8 cellular contexts compared by ENCODE assay signal in the genomic region with DNA sequence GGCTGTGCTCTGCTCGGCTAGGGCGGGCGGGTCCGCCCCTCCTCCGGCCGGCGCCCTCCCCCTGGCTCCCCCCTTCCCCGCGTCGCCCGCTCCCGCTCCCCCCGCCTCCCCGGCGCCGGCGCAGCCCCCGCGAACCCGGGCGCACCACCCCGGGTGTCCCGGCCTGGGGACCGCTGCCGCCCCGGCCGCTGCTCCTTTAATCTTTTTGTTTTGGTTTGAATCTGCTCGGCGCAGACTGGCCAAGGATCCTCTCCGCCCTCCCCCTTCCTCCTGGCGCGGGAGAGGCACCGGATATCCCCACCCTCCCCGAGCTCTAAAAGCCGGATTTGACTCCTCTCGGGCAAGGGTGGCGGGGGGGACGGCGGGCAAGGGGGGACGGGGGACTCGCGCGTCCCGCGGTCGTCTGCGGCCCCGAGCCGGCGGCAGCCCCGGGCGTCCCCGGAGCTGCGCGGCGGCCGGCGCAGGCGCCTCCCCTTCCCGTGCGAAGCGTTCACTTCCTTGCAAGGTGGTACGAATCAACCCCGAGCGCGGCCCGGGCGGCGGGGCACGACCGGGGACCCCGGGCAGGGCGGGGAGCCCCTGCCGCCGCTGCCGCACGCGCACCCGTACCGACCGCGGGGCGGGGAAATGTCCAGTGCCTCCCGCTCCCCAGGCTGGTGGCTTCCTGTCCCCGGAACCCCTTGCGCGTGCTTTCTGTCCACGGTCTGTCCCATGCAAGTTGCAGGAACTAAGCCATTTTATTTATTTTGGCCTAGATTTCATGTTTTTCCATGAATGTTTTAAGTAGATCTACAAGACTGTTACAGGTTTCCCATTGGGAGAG. TPM values are rescaled to one million over a fixed set of nuclear protein-coding genes. Genes with fewer than 3 reads are reported as not detected.
DNase-seq lines count a peak whose midpoint lies in the region; TF ChIP-seq lines count a peak whose summit lies in the region.

A gene with protein sequence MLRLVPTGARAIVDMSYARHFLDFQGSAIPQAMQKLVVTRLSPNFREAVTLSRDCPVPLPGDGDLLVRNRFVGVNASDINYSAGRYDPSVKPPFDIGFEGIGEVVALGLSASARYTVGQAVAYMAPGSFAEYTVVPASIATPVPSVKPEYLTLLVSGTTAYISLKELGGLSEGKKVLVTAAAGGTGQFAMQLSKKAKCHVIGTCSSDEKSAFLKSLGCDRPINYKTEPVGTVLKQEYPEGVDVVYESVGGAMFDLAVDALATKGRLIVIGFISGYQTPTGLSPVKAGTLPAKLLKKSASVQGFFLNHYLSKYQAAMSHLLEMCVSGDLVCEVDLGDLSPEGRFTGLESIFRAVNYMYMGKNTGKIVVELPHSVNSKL (minus strand): TSS at position 11 of the 823 bp plus-strand sequence. CDS start 81 bp downstream, outside the sequence.

- H3K36me3 Mint-ChIP-seq in activated naive CD4-positive, alpha-beta T cell treated with anti-CD3 and anti-CD28 coated beads, Interleukin-2, amount 50 U/mL, for 24 hours = no peaks in the 10 kb centered on the region

- no peak for TF ChIP-seq CTCF in HFF-Myc (IDR thresholded peaks at IDR 0.05; ENCODE audit: low read depth, low read length, missing control alignments)
- TF ChIP-seq CTCF in NB4 (IDR thresholded peaks at IDR 0.05; ENCODE audit: low read depth, low read length) = no peak
- no peak for TF ChIP-seq CTCF in tibial artery (IDR thresholded peaks at IDR 0.05)

- no peaks in the 10 kb centered on the region for H3K36me3 ChIP-seq in tibial artery

- intact Hi-C loops in tibial artery (cut with DNase I; ENCODE audit: low total_unique reads) = no loop called here

- peaks cover 68% of the 10 kb centered on the region for H3K4me1 Mint-ChIP-seq in activated naive CD4-positive, alpha-beta T cell treated with anti-CD3 and anti-CD28 coated beads, Interleukin-2, amount 50 U/mL, for 24 hours

- H3K4me3 Mint-ChIP-seq in activated naive CD4-positive, alpha-beta T cell treated with anti-CD3 and anti-CD28 coated beads, Interleukin-2, amount 50 U/mL, for 24 hours = peak within 1 kb of the TSS; percentile 99

- TF ChIP-seq POLR2A in NB4 (IDR thresholded peaks at IDR 0.05; ENCODE audit: extremely low read depth, insufficient read length) = peak; percentile 20

- no peaks in the 10 kb centered on the region for H3K9me3 Mint-ChIP-seq in activated naive CD4-positive, alpha-beta T cell treated with anti-CD3 and anti-CD28 coated beads, Interleukin-2, amount 50 U/mL, for 24 hours

- peak within 1 kb of the TSS; percentile 71 for H3K4me3 ChIP-seq in GM08714 (ENCODE audit: low read length)
- H3K4me3 ChIP-seq in HFF-Myc (replicated peaks; ENCODE audit: low read depth, low read length) = peak within 1 kb of the TSS; percentile 96
- peak within 1 kb of the TSS; percentile 78 for H3K4me3 ChIP-seq in NB4 (ENCODE audit: low read depth, low read length)
- peak within 1 kb of the TSS; percentile 83 to 96 for H3K4me3 ChIP-seq in tibial artery

- H3K4me1 ChIP-seq in tibial artery = peaks cover 0 to 59% (median 41%) of the 10 kb centered on the region in 4 donors

- H3K27ac ChIP-seq in tibial artery = peak within 1 kb of the TSS; percentile 97 to 98

- H3K27me3 Mint-ChIP-seq in activated naive CD4-positive, alpha-beta T cell treated with anti-CD3 and anti-CD28 coated beads, Interleukin-2, amount 50 U/mL, for 24 hours = no peaks in the 10 kb centered on the region

- peak within 1 kb of the TSS; percentile 98 for H3K27ac Mint-ChIP-seq in activated naive CD4-positive, alpha-beta T cell treated with anti-CD3 and anti-CD28 coated beads, Interleukin-2, amount 50 U/mL, for 24 hours

- no peaks in the 10 kb centered on the region for H3K27me3 ChIP-seq in tibial artery

- no peaks in the 10 kb centered on the region for H3K9me3 ChIP-seq in tibial artery

- DNase-seq in HFF-Myc (ENCODE audit: extremely low read depth, low read depth) (no peak), NB4 (ENCODE audit: low read depth) (peak; percentile 94), SKM-1 (lab: John Stamatoyannopoulos, UW; ENCODE audit: unreplicated experiment) (peak; percentile 76), germinal center (ENCODE audit: low spot score) (peak; percentile 73), occipital lobe (lab: John Stamatoyannopoulos, UW) (peak; percentile 79), tibial artery (peak; percentile 89 to 92)

RNA-seq across cellular contexts. Expression of the gene that starts here (rescaled TPM):
- 11.7 TPM for total RNA-seq in occipital lobe
